1 cellular context compared by ENCODE assay signal in genomic region chr5:108531367-108532211, GRCh38.
TF ChIP-seq lines count a peak whose summit lies in the region.

No MANE protein-coding gene starts in this region.

TF ChIP-seq in K562, 482 proteins besides CTCF, POLR2A, EP300 and RAD21 (continued from another document and continues in another):
- TF ChIP-seq, protein P1, sequence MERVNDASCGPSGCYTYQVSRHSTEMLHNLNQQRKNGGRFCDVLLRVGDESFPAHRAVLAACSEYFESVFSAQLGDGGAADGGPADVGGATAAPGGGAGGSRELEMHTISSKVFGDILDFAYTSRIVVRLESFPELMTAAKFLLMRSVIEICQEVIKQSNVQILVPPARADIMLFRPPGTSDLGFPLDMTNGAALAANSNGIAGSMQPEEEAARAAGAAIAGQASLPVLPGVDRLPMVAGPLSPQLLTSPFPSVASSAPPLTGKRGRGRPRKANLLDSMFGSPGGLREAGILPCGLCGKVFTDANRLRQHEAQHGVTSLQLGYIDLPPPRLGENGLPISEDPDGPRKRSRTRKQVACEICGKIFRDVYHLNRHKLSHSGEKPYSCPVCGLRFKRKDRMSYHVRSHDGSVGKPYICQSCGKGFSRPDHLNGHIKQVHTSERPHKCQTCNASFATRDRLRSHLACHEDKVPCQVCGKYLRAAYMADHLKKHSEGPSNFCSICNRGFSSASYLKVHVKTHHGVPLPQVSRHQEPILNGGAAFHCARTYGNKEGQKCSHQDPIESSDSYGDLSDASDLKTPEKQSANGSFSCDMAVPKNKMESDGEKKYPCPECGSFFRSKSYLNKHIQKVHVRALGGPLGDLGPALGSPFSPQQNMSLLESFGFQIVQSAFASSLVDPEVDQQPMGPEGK (CRISPR knock-in tag; IDR thresholded peaks at IDR 0.05; ENCODE audit: borderline replicate concordance), result peak; percentile 98
- TF ChIP-seq CREB1 (IDR thresholded peaks at IDR 0.05), result peak; percentile 59; the same call in 1 of the 2 replicates
- peak; percentile 53; the same call in 1 of the 2 replicates for TF ChIP-seq CREB1 (CRISPR knock-in tag; IDR thresholded peaks at IDR 0.05)
- TF ChIP-seq RCOR1 (IDR thresholded peaks at IDR 0.05; ENCODE audit: borderline replicate concordance in 1 of 2, low read depth in 2 of 2, low read length in 2 of 2), result peak; percentile 94 to 95
- no peak for TF ChIP-seq ZNF121 (CRISPR knock-in tag; conservative IDR thresholded peaks at IDR 0.05)
- TF ChIP-seq RBBP5 (IDR thresholded peaks at IDR 0.05; ENCODE audit: borderline replicate concordance, insufficient read depth, low read length, poor library complexity, severe bottlenecking), result no peak
- peak; percentile 94 for TF ChIP-seq ZNF655 (CRISPR knock-in tag; IDR thresholded peaks at IDR 0.05)
- peak; percentile 100 for TF ChIP-seq ATF4 (CRISPR knock-in tag; IDR thresholded peaks at IDR 0.05)
- TF ChIP-seq GTF2E2 (tag; IDR thresholded peaks at IDR 0.05), result peak; percentile 59; the same call in 1 of the 2 replicates
- no peak for TF ChIP-seq HNRNPLL (IDR thresholded peaks at IDR 0.05; ENCODE audit: low read depth, low read length, poor library complexity, severe bottlenecking)
- TF ChIP-seq, protein P2, sequence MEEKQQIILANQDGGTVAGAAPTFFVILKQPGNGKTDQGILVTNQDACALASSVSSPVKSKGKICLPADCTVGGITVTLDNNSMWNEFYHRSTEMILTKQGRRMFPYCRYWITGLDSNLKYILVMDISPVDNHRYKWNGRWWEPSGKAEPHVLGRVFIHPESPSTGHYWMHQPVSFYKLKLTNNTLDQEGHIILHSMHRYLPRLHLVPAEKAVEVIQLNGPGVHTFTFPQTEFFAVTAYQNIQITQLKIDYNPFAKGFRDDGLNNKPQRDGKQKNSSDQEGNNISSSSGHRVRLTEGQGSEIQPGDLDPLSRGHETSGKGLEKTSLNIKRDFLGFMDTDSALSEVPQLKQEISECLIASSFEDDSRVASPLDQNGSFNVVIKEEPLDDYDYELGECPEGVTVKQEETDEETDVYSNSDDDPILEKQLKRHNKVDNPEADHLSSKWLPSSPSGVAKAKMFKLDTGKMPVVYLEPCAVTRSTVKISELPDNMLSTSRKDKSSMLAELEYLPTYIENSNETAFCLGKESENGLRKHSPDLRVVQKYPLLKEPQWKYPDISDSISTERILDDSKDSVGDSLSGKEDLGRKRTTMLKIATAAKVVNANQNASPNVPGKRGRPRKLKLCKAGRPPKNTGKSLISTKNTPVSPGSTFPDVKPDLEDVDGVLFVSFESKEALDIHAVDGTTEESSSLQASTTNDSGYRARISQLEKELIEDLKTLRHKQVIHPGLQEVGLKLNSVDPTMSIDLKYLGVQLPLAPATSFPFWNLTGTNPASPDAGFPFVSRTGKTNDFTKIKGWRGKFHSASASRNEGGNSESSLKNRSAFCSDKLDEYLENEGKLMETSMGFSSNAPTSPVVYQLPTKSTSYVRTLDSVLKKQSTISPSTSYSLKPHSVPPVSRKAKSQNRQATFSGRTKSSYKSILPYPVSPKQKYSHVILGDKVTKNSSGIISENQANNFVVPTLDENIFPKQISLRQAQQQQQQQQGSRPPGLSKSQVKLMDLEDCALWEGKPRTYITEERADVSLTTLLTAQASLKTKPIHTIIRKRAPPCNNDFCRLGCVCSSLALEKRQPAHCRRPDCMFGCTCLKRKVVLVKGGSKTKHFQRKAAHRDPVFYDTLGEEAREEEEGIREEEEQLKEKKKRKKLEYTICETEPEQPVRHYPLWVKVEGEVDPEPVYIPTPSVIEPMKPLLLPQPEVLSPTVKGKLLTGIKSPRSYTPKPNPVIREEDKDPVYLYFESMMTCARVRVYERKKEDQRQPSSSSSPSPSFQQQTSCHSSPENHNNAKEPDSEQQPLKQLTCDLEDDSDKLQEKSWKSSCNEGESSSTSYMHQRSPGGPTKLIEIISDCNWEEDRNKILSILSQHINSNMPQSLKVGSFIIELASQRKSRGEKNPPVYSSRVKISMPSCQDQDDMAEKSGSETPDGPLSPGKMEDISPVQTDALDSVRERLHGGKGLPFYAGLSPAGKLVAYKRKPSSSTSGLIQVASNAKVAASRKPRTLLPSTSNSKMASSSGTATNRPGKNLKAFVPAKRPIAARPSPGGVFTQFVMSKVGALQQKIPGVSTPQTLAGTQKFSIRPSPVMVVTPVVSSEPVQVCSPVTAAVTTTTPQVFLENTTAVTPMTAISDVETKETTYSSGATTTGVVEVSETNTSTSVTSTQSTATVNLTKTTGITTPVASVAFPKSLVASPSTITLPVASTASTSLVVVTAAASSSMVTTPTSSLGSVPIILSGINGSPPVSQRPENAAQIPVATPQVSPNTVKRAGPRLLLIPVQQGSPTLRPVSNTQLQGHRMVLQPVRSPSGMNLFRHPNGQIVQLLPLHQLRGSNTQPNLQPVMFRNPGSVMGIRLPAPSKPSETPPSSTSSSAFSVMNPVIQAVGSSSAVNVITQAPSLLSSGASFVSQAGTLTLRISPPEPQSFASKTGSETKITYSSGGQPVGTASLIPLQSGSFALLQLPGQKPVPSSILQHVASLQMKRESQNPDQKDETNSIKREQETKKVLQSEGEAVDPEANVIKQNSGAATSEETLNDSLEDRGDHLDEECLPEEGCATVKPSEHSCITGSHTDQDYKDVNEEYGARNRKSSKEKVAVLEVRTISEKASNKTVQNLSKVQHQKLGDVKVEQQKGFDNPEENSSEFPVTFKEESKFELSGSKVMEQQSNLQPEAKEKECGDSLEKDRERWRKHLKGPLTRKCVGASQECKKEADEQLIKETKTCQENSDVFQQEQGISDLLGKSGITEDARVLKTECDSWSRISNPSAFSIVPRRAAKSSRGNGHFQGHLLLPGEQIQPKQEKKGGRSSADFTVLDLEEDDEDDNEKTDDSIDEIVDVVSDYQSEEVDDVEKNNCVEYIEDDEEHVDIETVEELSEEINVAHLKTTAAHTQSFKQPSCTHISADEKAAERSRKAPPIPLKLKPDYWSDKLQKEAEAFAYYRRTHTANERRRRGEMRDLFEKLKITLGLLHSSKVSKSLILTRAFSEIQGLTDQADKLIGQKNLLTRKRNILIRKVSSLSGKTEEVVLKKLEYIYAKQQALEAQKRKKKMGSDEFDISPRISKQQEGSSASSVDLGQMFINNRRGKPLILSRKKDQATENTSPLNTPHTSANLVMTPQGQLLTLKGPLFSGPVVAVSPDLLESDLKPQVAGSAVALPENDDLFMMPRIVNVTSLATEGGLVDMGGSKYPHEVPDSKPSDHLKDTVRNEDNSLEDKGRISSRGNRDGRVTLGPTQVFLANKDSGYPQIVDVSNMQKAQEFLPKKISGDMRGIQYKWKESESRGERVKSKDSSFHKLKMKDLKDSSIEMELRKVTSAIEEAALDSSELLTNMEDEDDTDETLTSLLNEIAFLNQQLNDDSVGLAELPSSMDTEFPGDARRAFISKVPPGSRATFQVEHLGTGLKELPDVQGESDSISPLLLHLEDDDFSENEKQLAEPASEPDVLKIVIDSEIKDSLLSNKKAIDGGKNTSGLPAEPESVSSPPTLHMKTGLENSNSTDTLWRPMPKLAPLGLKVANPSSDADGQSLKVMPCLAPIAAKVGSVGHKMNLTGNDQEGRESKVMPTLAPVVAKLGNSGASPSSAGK (IDR thresholded peaks at IDR 0.05), result peak; percentile 86
- no peak for TF ChIP-seq ZNF124 (CRISPR knock-in tag; IDR thresholded peaks at IDR 0.05)
- peak; percentile 99 for TF ChIP-seq HMG20A (CRISPR knock-in tag; conservative IDR thresholded peaks at IDR 0.05)
- peak; percentile 100 for TF ChIP-seq SMAD3 (CRISPR knock-in tag; conservative IDR thresholded peaks at IDR 0.05)
- TF ChIP-seq CREBBP (IDR thresholded peaks at IDR 0.05; ENCODE audit: low read depth, low read length), result no peak
- TF ChIP-seq KLF16 (IDR thresholded peaks at IDR 0.05), result peak; percentile 88
- peak; percentile 87 for TF ChIP-seq MTA3 (IDR thresholded peaks at IDR 0.05; ENCODE audit: borderline replicate concordance)
- peak; percentile 95; the same call in 1 of the 2 replicates for TF ChIP-seq HOXB6 (CRISPR knock-in tag; IDR thresholded peaks at IDR 0.05; ENCODE audit: borderline replicate concordance)
- TF ChIP-seq ZZZ3 (IDR thresholded peaks at IDR 0.05), result no peak
- TF ChIP-seq SNIP1 (IDR thresholded peaks at IDR 0.05; ENCODE audit: low read depth), result 0 out of 2 replicates have a peak, but pooled peaks have one; percentile 28
- no peak for TF ChIP-seq FOXJ3 (CRISPR knock-in tag; IDR thresholded peaks at IDR 0.05)
- TF ChIP-seq RBM15 (IDR thresholded peaks at IDR 0.05; ENCODE audit: insufficient read depth, low read length), result no peak
- no peak for TF ChIP-seq PTBP1 (IDR thresholded peaks at IDR 0.05; ENCODE audit: low read depth, low read length)
- TF ChIP-seq, protein P3, sequence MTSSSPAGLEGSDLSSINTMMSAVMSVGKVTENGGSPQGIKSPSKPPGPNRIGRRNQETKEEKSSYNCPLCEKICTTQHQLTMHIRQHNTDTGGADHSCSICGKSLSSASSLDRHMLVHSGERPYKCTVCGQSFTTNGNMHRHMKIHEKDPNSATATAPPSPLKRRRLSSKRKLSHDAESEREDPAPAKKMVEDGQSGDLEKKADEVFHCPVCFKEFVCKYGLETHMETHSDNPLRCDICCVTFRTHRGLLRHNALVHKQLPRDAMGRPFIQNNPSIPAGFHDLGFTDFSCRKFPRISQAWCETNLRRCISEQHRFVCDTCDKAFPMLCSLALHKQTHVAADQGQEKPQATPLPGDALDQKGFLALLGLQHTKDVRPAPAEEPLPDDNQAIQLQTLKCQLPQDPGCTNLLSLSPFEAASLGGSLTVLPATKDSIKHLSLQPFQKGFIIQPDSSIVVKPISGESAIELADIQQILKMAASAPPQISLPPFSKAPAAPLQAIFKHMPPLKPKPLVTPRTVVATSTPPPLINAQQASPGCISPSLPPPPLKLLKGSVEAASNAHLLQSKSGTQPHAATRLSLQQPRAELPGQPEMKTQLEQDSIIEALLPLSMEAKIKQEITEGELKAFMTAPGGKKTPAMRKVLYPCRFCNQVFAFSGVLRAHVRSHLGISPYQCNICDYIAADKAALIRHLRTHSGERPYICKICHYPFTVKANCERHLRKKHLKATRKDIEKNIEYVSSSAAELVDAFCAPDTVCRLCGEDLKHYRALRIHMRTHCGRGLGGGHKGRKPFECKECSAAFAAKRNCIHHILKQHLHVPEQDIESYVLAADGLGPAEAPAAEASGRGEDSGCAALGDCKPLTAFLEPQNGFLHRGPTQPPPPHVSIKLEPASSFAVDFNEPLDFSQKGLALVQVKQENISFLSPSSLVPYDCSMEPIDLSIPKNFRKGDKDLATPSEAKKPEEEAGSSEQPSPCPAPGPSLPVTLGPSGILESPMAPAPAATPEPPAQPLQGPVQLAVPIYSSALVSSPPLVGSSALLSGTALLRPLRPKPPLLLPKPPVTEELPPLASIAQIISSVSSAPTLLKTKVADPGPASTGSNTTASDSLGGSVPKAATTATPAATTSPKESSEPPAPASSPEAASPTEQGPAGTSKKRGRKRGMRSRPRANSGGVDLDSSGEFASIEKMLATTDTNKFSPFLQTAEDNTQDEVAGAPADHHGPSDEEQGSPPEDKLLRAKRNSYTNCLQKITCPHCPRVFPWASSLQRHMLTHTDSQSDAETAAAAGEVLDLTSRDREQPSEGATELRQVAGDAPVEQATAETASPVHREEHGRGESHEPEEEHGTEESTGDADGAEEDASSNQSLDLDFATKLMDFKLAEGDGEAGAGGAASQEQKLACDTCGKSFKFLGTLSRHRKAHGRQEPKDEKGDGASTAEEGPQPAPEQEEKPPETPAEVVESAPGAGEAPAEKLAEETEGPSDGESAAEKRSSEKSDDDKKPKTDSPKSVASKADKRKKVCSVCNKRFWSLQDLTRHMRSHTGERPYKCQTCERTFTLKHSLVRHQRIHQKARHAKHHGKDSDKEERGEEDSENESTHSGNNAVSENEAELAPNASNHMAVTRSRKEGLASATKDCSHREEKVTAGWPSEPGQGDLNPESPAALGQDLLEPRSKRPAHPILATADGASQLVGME (CRISPR knock-in tag; IDR thresholded peaks at IDR 0.05), result peak; percentile 100
- TF ChIP-seq NR3C1 (CRISPR knock-in tag; IDR thresholded peaks at IDR 0.05), result no peak
- peak; percentile 99 for TF ChIP-seq ZNF23 (CRISPR knock-in tag; IDR thresholded peaks at IDR 0.05)
- peak; percentile 61; the same call in 1 of the 2 replicates for TF ChIP-seq ZNF274 (IDR thresholded peaks at IDR 0.05; ENCODE audit: borderline replicate concordance, low read depth, low read length)
- peak; percentile 98 for TF ChIP-seq ZKSCAN8 (CRISPR knock-in tag; IDR thresholded peaks at IDR 0.05)
- peak; percentile 96 for TF ChIP-seq GABPB2 (CRISPR knock-in tag; conservative IDR thresholded peaks at IDR 0.05)
- TF ChIP-seq, protein P4, sequence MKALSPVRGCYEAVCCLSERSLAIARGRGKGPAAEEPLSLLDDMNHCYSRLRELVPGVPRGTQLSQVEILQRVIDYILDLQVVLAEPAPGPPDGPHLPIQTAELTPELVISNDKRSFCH (CRISPR knock-in tag; IDR thresholded peaks at IDR 0.05), result peak; percentile 99
- TF ChIP-seq, protein P4 (tag; IDR thresholded peaks at IDR 0.05), result peak; percentile 100
- TF ChIP-seq BCOR (IDR thresholded peaks at IDR 0.05), result peak; percentile 70; the same call in 1 of the 2 replicates
- peak; percentile 79 for TF ChIP-seq MAFK (IDR thresholded peaks at IDR 0.05; ENCODE audit: low read length)
